ENCODE assay signal across 8 cellular contexts in the genomic region with DNA sequence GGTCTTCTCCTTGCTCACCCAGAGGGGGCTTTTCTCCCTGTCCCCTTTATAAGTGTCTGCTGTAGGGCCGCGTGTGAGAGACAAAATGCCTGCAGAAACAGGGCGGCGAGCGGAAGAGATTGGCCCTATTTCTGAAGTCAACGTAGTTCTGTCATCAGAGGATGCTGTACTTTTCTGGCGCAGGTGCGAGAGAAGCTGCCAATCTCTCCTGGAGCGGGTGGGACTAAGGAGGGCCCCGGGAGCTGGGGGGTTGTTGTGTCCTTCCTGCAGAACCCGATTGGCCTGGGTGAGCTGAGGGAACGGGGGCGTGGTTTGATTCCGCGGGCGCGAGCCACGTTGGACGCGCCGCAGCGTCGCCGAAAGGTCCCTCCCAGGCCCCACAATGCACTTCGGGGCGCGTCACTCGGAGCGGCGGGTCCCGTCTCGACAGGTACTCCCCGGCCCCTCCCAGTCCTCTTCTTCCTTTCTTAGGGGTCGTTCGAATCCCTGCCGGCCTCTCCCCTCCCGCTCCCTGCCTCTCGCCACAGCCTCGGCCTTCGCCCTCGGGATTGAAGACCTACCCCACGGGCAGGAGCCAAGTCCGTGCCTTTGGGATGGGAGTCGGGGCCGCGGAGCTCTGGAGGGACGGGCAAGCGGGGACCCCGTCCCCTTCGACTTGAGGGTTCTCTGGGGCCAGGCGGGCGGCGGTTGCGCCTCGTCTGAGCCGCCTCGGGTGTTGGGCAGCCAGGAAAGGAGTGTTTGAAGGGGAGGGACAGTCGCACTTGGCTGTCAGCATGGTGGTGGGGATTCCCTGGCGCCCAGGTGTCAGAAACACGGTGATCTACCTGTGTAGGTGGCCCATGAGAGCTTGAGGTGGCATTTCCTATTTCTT. TPM values are rescaled to one million over a fixed set of nuclear protein-coding genes. Genes with fewer than 3 reads are reported as not detected.
DNase-seq lines count a peak whose midpoint lies in the region; ATAC-seq and TF ChIP-seq lines count a peak whose summit lies in the region.

A gene with protein sequence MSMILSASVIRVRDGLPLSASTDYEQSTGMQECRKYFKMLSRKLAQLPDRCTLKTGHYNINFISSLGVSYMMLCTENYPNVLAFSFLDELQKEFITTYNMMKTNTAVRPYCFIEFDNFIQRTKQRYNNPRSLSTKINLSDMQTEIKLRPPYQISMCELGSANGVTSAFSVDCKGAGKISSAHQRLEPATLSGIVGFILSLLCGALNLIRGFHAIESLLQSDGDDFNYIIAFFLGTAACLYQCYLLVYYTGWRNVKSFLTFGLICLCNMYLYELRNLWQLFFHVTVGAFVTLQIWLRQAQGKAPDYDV (plus strand): TSS at position 387 of the 871 bp plus-strand sequence. CDS start 7,275 bp downstream, outside the sequence.

- H3K27ac Mint-ChIP-seq in activated B cell treated with CpG ODN at 0.5 μM for 24 hours: peak within 1 kb of the TSS; percentile 97
- H3K27ac Mint-ChIP-seq in central memory CD8-positive, alpha-beta T cell (ENCODE audit: low read depth): peak within 1 kb of the TSS; percentile 97

- in situ Hi-C loops in GM18951 (cut with MboI; ENCODE audit: low sequenced_read_pairs, unreplicated experiment): no loop called here

- intact Hi-C loops in activated B cell treated with CpG ODN at 0.5 μM for 24 hours (cut with micrococcal nuclease): loop anchor here (1.0 to 5.0 kb wide), 11 partner anchors 89 to 1655 kb away; a partner anchor contains a TSS

- peaks cover 16% of the 10 kb centered on the region for H3K4me1 Mint-ChIP-seq in activated B cell treated with CpG ODN at 0.5 μM for 24 hours
- peaks cover 24% of the 10 kb centered on the region for H3K4me1 Mint-ChIP-seq in central memory CD8-positive, alpha-beta T cell

- peaks cover under 1% of the 10 kb centered on the region for H3K27me3 Mint-ChIP-seq in activated B cell treated with CpG ODN at 0.5 μM for 24 hours
- H3K27me3 Mint-ChIP-seq in central memory CD8-positive, alpha-beta T cell: no peaks in the 10 kb centered on the region

- H3K36me3 Mint-ChIP-seq in activated B cell treated with CpG ODN at 0.5 μM for 24 hours (ENCODE audit: low read depth): peaks cover 10% of the 10 kb centered on the region
- H3K36me3 Mint-ChIP-seq in central memory CD8-positive, alpha-beta T cell (ENCODE audit: insufficient read depth): peaks cover 14% of the 10 kb centered on the region

- DNase-seq in AG08395 (ENCODE audit: low spot score) (peak; percentile 97), NCI-H345 (lab: John Stamatoyannopoulos, UW) (peak; percentile 96), activated B cell treated with CpG ODN at 0.5 μM for 24 hours (peak; percentile 88), iris pigment epithelial cell (ENCODE audit: low read depth) (peak; percentile 95)
- DNase-seq in central memory CD8-positive, alpha-beta T cell (ENCODE audit: low spot score in 2 of 2): peak; percentile 80 to 94
- peak; percentile 92 for DNase-seq in stimulated activated CD4-positive, alpha-beta T cell treated with anti-CD3 and anti-CD28 coated beads, Interleukin-12 subunit alpha, Interleukin-12 subunit beta, amount 100 ng/mL, for 4 hours

- CTCF ChIA-PET in activated B cell treated with CpG ODN at 0.5 μM for 24 hours (lab: Charles Lee): interaction anchor here (0.9 kb wide), 1 partner anchor 78 kb away, joined by 4 read pairs; no protein-coding TSS in a partner anchor

- peak within 1 kb of the TSS; percentile 96 for H3K4me3 Mint-ChIP-seq in activated B cell treated with CpG ODN at 0.5 μM for 24 hours
- peak within 1 kb of the TSS; percentile 81 for H3K4me3 Mint-ChIP-seq in central memory CD8-positive, alpha-beta T cell

- TF ChIP-seq POLR2A in GM18951 (IDR thresholded peaks at IDR 0.05; ENCODE audit: extremely low read depth, insufficient read depth, insufficient read length): peak; percentile 90

- TF ChIP-seq CTCF in activated B cell treated with CpG ODN at 0.5 μM for 24 hours (IDR thresholded peaks at IDR 0.05): no peak

- POLR2A ChIA-PET in activated B cell treated with CpG ODN at 0.5 μM for 24 hours (lab: Charles Lee): interaction anchor here (0.7 to 1.8 kb wide), 9 partner anchors 9 to 1656 kb away, joined by 3 to 5 read pairs (median 3); a partner anchor contains a TSS

- ATAC-seq in HG03196 (IDR thresholded peaks at IDR 0.05; ENCODE audit: unreplicated experiment): peak; percentile 98
- peak; percentile 96 for ATAC-seq in activated B cell treated with CpG ODN at 0.5 μM for 24 hours (ENCODE audit: low read depth)
- ATAC-seq in central memory CD8-positive, alpha-beta T cell (replicated peaks; ENCODE audit: extremely low read depth, poor library complexity, severe bottlenecking): peak; percentile 97

- peaks cover 3% of the 10 kb centered on the region for H3K9me3 Mint-ChIP-seq in activated B cell treated with CpG ODN at 0.5 μM for 24 hours
- no peaks in the 10 kb centered on the region for H3K9me3 Mint-ChIP-seq in central memory CD8-positive, alpha-beta T cell

RNA-seq across cellular contexts. Expression of the gene that starts here (rescaled TPM):
- total RNA-seq in activated B cell treated with CpG ODN at 0.5 μM for 24 hours: 13.5 and 15.9 TPM in 2 replicates

Comparison
In these comparisons a context has a peak if more than half of its experiments do, and no peak if none do; other contexts are left out.
1. Peak in every context shown above with its lines: DNase-seq and ATAC-seq.